ENCODE assay signal across 25 cellular contexts in the genomic region with DNA sequence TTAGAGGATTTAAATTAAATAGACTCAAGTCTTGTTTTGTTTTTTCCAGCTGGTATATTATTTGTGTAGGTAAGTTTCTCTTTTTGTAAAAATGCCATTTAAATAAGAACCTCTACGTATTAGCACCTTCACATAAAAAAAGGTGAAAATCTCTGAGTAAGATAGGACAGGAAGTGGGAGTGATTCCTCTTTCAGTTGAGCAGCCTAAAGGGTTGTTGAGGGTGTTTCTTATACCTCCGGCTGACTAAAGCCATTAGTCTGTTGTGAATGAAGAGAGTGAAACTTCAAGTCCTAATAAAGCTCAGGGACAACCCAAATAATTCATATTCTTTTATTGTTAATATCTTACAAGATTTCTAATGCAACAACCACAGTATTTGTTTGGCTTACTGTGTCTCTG.
"Had no signal": no experiment of that assay in that cellular context is flagged by ENCODE, and none has a peak within 500 bp of the region (broad histone marks: within the 10 kb centered on the region; RNA-seq: fewer than 3 reads in every experiment).

No MANE protein-coding gene starts in this region.

- H3K4me3 Mint-ChIP-seq: activated naive CD4-positive, alpha-beta T cell treated with anti-CD3 and anti-CD28 coated beads, Interleukin-2, amount 50 U/mL, for 24 hours; brain had no signal

- H3K9me3 ChIP-seq: Peyer's patch, SJCRH30, SK-N-SH had no signal

- H3K9ac ChIP-seq: KMS-11, SK-N-SH had no signal

- H3K9me3 Mint-ChIP-seq: activated naive CD4-positive, alpha-beta T cell treated with anti-CD3 and anti-CD28 coated beads, Interleukin-2, amount 50 U/mL, for 24 hours; brain had no signal

- DNase-seq: activated CD4-positive, alpha-beta T cell treated with anti-CD3 and anti-CD28 coated beads for 48 hours; activated CD4-positive, alpha-beta T cell treated with anti-CD3 and anti-CD28 coated beads, Interleukin-2, amount 50 U/mL, for 48 hours; activated CD8-positive, alpha-beta memory T cell treated with anti-CD3 and anti-CD28 coated beads, Interleukin-2, amount 50 U/mL, for 4 hours; activated effector memory CD4-positive, alpha-beta T cell treated with Interleukin-2 at 50 U/mL for 16 hours; activated naive CD4-positive, alpha-beta T cell; activated T-cell treated with anti-CD3 and anti-CD28 coated beads, Interleukin-2, amount 50 U/mL, for 1 hour; amygdala; NCI-H1092; NCI-H1417 treated with DMSO at 0.1 percent for 48 hours; NCI-H1694; NCI-H2029 treated with DMSO at 0.1 percent for 48 hours; NCI-H345; NCI-H510A; NCI-H526 treated with DMSO at 0.1 percent for 48 hours; NCI-H82; NK-92 treated with Interleukin-12 subunit alpha and Interleukin-12 subunit beta, amount 100 ng/mL, for 24 hours; Peyer's patch; Right ventricle myocardium superior; SJCRH30; SK-N-SH had no signal

- H3K27me3 ChIP-seq: Peyer's patch, SJCRH30 had no signal

- H3K4me2 ChIP-seq: KMS-11, SK-N-SH had no signal

- H3K27ac ChIP-seq: KMS-11, Peyer's patch, RWPE1, SJCRH30, VCaP had no signal

- H3K27me3 Mint-ChIP-seq: activated naive CD4-positive, alpha-beta T cell treated with anti-CD3 and anti-CD28 coated beads, Interleukin-2, amount 50 U/mL, for 24 hours had no signal

- H3K36me3 ChIP-seq: Peyer's patch, SJCRH30 had no signal

- H3K4me3 ChIP-seq: Peyer's patch, SJCRH30 had no signal

- H3K36me3 Mint-ChIP-seq: brain had no signal

- H3K4me1 Mint-ChIP-seq: activated naive CD4-positive, alpha-beta T cell treated with anti-CD3 and anti-CD28 coated beads, Interleukin-2, amount 50 U/mL, for 24 hours had no signal

- H3K4me1 ChIP-seq: Peyer's patch had no signal

- H3K27ac Mint-ChIP-seq: activated naive CD4-positive, alpha-beta T cell treated with anti-CD3 and anti-CD28 coated beads, Interleukin-2, amount 50 U/mL, for 24 hours; brain had no signal
